Comparison of ENCODE assay signal across 10 cellular contexts in genomic region chrX:119726900-119727555, GRCh38. TPM values are rescaled to one million over a fixed set of nuclear protein-coding genes. Genes with fewer than 3 reads are reported as not detected.
DNase-seq lines count a peak whose midpoint lies in the region; ATAC-seq, FAIRE-seq and TF ChIP-seq lines count a peak whose summit lies in the region.
"Had no signal": no experiment of that assay in that cellular context is flagged by ENCODE, and none has a peak within 500 bp of the region (broad histone marks: within the 10 kb centered on the region; RNA-seq: fewer than 3 reads in every experiment).

No MANE protein-coding gene starts in this region.

- no peak overlapping the region for H3K27ac ChIP-seq in GM12878 (ENCODE audit: control insufficient read depth, insufficient read depth)

- DNase-seq in activated naive CD4-positive, alpha-beta T cell treated with Interleukin-2 at 50 U/mL for 16 hours = peak; percentile 1
- no peak for DNase-seq in activated naive CD4-positive, alpha-beta T cell treated with anti-CD3 and anti-CD28 coated beads, Interleukin-2, amount 50 U/mL, for 16 hours
- DNase-seq in OCI-M1 (lab: John Stamatoyannopoulos, UW) (peak; percentile 65), GM12878 (ENCODE audit: low read depth, low spot score) (no peak), amygdala (lab: John Stamatoyannopoulos, UW) (no peak), germinal center (ENCODE audit: low spot score) (no peak)
- DNase-seq: IMR-90, NCI-H510A treated with DMSO at 0.1 percent for 48 hours had no signal

- peak overlapping the region; percentile 42 for H3K4me3 Mint-ChIP-seq in stimulated activated naive CD8-positive, alpha-beta T cell treated with anti-CD3 and anti-CD28 coated beads, Interleukin-15, Interleukin-2, amounts not matched to agents 100 ng/mL and 50 ng/mL, for 24 hours

- RAD21 ChIA-PET in GM12878 (lab: Charles Lee; ENCODE audit: unreplicated experiment) = interaction anchor here (0.7 to 5.0 kb wide), 25 partner anchors 8 to 211 kb away, joined by 3 to 60 read pairs (median 6); partner anchors contain the start of gene SEPTIN6

- H3K9ac ChIP-seq in GM12878 (ENCODE audit: control insufficient read depth, insufficient read depth, low read length) = no peak overlapping the region

- no peak for TF ChIP-seq RAD21 in GM12878 (IDR thresholded peaks at IDR 0.05; ENCODE audit: insufficient read depth, low read depth, low read length)

- peaks cover 6% of the 10 kb centered on the region for H3K4me1 Mint-ChIP-seq in stimulated activated naive CD8-positive, alpha-beta T cell treated with anti-CD3 and anti-CD28 coated beads, Interleukin-15, Interleukin-2, amounts not matched to agents 100 ng/mL and 50 ng/mL, for 24 hours (ENCODE audit: low read depth)

- FAIRE-seq in GM12878 (lab: Jason Lieb, UNC) = no peak

- H3K9me3 ChIP-seq in GM12878 (replicated peaks; ENCODE audit: control insufficient read depth, insufficient read depth, low read length) = no peaks in the 10 kb centered on the region

- H3K4me3 ChIP-seq in GM12878 = no peak overlapping the region

- H2AFZ ChIP-seq in GM12878 (ENCODE audit: control insufficient read depth, low read depth, low read length) = no peak overlapping the region

- no peaks in the 10 kb centered on the region for H3K4me1 ChIP-seq in GM12878 (ENCODE audit: control insufficient read depth, insufficient read depth, low read length)

- TF ChIP-seq CTCF in GM12878 (IDR thresholded peaks at IDR 0.05 in 2 of 3, conservative IDR thresholded peaks at IDR 0.05 in 1 of 3; ENCODE audit: control insufficient read depth in 2 of 3, extremely low read depth in 1 of 3, insufficient read depth in 1 of 3, low read depth in 3 of 3, low read length in 3 of 3) = no peak

- H3K27me3 Mint-ChIP-seq in stimulated activated naive CD8-positive, alpha-beta T cell treated with anti-CD3 and anti-CD28 coated beads, Interleukin-15, Interleukin-2, amounts not matched to agents 100 ng/mL and 50 ng/mL, for 24 hours = no peaks in the 10 kb centered on the region

- no peaks in the 10 kb centered on the region for H3K27me3 ChIP-seq in GM12878 (replicated peaks in 1 of 2; ENCODE audit: control insufficient read depth in 2 of 2, insufficient read depth in 2 of 2, low read length in 1 of 2)

- no TSS peak for BruUV-seq in GM12878 (replicated peaks; lab: Mats Ljungman, UMichigan)

- SMC1A ChIA-PET in GM12878 (lab: Charles Lee; ENCODE audit: uncharacterized antibody, unreplicated experiment) = interaction anchor here (0.7 to 8.2 kb wide), 25 partner anchors 11 to 249 kb away, joined by 3 to 166 read pairs (median 5); partner anchors contain the start of genes SEPTIN6 and SOWAHD

- POLR2A ChIA-PET in GM12878 (lab: Charles Lee) = interaction anchor here (0.6 to 3.7 kb wide), 7 partner anchors 26 to 208 kb away, joined by 3 to 23 read pairs (median 3); no protein-coding TSS in a partner anchor

- in situ Hi-C loops in GM12878 (cut with MboI) = loop anchor here (5.0 kb wide), 1 partner anchor 105 kb away; no protein-coding TSS in a partner anchor

- no peak for TF ChIP-seq EP300 in GM12878 (IDR thresholded peaks at IDR 0.05; ENCODE audit: borderline replicate concordance in 1 of 2, control insufficient read depth in 1 of 2, low read depth in 2 of 2, low read length in 2 of 2)

- no peaks in the 10 kb centered on the region for H3K79me2 ChIP-seq in GM12878 (ENCODE audit: control insufficient read depth, insufficient read depth, low read length)

- no peaks in the 10 kb centered on the region for H4K20me1 ChIP-seq in GM12878 (ENCODE audit: control insufficient read depth, insufficient read depth)

- H3K9me3 Mint-ChIP-seq in stimulated activated naive CD8-positive, alpha-beta T cell treated with anti-CD3 and anti-CD28 coated beads, Interleukin-15, Interleukin-2, amounts not matched to agents 100 ng/mL and 50 ng/mL, for 24 hours = no peaks in the 10 kb centered on the region

- H3K27ac Mint-ChIP-seq in stimulated activated naive CD8-positive, alpha-beta T cell treated with anti-CD3 and anti-CD28 coated beads, Interleukin-15, Interleukin-2, amounts not matched to agents 100 ng/mL and 50 ng/mL, for 24 hours = no peak overlapping the region

- CTCF ChIA-PET in GM12878 (lab: Yijun Ruan, JAX) = interaction anchor here (0.7 to 10.0 kb wide), 31 partner anchors 13 to 258 kb away, joined by 3 to 163 read pairs (median 4); partner anchors contain the start of gene SOWAHD

- peak; percentile 73 for ATAC-seq in GM12878
- no peak for ATAC-seq in GM19467 (IDR thresholded peaks at IDR 0.05; ENCODE audit: unreplicated experiment)

- no peak for TF ChIP-seq POLR2A in GM12878 (IDR thresholded peaks at IDR 0.05; ENCODE audit: low read depth, low read length)

- H3K36me3 Mint-ChIP-seq in stimulated activated naive CD8-positive, alpha-beta T cell treated with anti-CD3 and anti-CD28 coated beads, Interleukin-15, Interleukin-2, amounts not matched to agents 100 ng/mL and 50 ng/mL, for 24 hours (ENCODE audit: low read depth) = no peaks in the 10 kb centered on the region

- intact Hi-C loops in GM12878 (cut with micrococcal nuclease; ENCODE audit: unreplicated experiment) = no loop called here

- H3K4me2 ChIP-seq in GM12878 (ENCODE audit: control insufficient read depth, insufficient read depth) = no peak overlapping the region

- no peaks in the 10 kb centered on the region for H3K36me3 ChIP-seq in GM12878 (ENCODE audit: control insufficient read depth in 2 of 2, insufficient read depth in 2 of 2, low read length in 1 of 2)

- 45% methylated on average over 7 of the region's 7 CpGs for WGBS in GM12878 (ENCODE audit: insufficient coverage, insufficient replicate concordance, low lambda C conversion rate, missing lambda C conversion rate)

TF ChIP-seq in GM12878, 131 proteins besides CTCF, POLR2A, EP300 and RAD21:
- TF ChIP-seq MLLT1 (IDR thresholded peaks at IDR 0.05) (0 out of 2 replicates have a peak, but pooled peaks have one; percentile 22), MTA3 (IDR thresholded peaks at IDR 0.05; ENCODE audit: borderline replicate concordance, low read length) (no peak)

RNA-seq across cellular contexts. Expression of gene SOWAHD, which starts 31.4 kb away (rescaled TPM):
- total RNA-seq in GM12878 (2013; cell fraction: nucleolus; rRNA removed) = 3.8 and 5.0 TPM in 2 replicates
- total RNA-seq in GM12878 (2014; rRNA removed) = 5.4 and 5.6 TPM in 2 replicates
- 1.5 and 1.6 TPM in 2 replicates for total RNA-seq in GM12878 (2014; rRNA removed; fragmentation: Illumina TruSeq; extraction: Trizol)
- 7.4 and 7.8 TPM in 2 replicates for total RNA-seq in GM12878 (2021)
- not detected for polyA plus RNA-seq in GM12878 (2011; ENCODE audit: low read depth)
- 1.3 and 2.2 TPM in 2 replicates for polyA plus RNA-seq in GM12878 (2011; rRNA removed)
- polyA plus RNA-seq in GM12878 (2011; cell fraction: cytosol; rRNA removed) = 2.3 and 3.7 TPM in 2 replicates
- polyA plus RNA-seq in GM12878 (2011; cell fraction: nucleus; rRNA removed) = 2.3 TPM in 2 replicates
- 1.0 and 2.8 TPM in 2 replicates for polyA plus RNA-seq in GM12878 (2012)
- polyA plus RNA-seq in GM12878 (2014; fragmentation: Illumina TruSeq; extraction: Trizol) = 0.41 and 1.4 TPM in 2 replicates
- under 1 TPM; 0.27 to 0.69 TPM for polyA plus RNA-seq in GM12878 (2014; fragmentation: Nextera tagmentation; extraction: Ambion mirVana)
- 5.7 and 6.1 TPM in 2 replicates for polyA plus RNA-seq in GM12878 (2014; rRNA removed)
- 1 to 10 TPM; 2.9 to 3.7 TPM for polyA plus RNA-seq in GM12878 (2016; fragmentation: Nextera tagmentation; extraction: Ambion mirVana)
- polyA minus RNA-seq in GM12878 (2011; rRNA and poly(A)+ RNA removed) = 0.37 and 1.6 TPM in 2 replicates
- 0.94 and 1.1 TPM in 2 replicates for polyA minus RNA-seq in GM12878 (2011; cell fraction: cytosol; rRNA and poly(A)+ RNA removed)
- polyA minus RNA-seq in GM12878 (2011; cell fraction: nucleus; rRNA and poly(A)+ RNA removed) = 0.67 and 1.1 TPM in 2 replicates

RNA-seq across cellular contexts. Expression of gene SEPTIN6, which starts 34.1 kb away (rescaled TPM):
- 335 and 357 TPM in 2 replicates for total RNA-seq in GM12878 (2013; cell fraction: nucleolus; rRNA removed)
- total RNA-seq in GM12878 (2014; rRNA removed) = 139 and 150 TPM in 2 replicates
- total RNA-seq in GM12878 (2014; rRNA removed; fragmentation: Illumina TruSeq; extraction: Trizol) = 161 and 168 TPM in 2 replicates
- 215 and 222 TPM in 2 replicates for total RNA-seq in GM12878 (2021)
- 98.0 TPM for polyA plus RNA-seq in GM12878 (2011; ENCODE audit: low read depth)
- 240 and 297 TPM in 2 replicates for polyA plus RNA-seq in GM12878 (2011; rRNA removed)
- 350 and 363 TPM in 2 replicates for polyA plus RNA-seq in GM12878 (2011; cell fraction: cytosol; rRNA removed)
- polyA plus RNA-seq in GM12878 (2011; cell fraction: nucleus; rRNA removed) = 168 and 185 TPM in 2 replicates
- polyA plus RNA-seq in GM12878 (2012) = 211 and 281 TPM in 2 replicates
- polyA plus RNA-seq in GM12878 (2014; fragmentation: Illumina TruSeq; extraction: Trizol) = 324 and 353 TPM in 2 replicates
- polyA plus RNA-seq in GM12878 (2014; fragmentation: Nextera tagmentation; extraction: Ambion mirVana) = 10 to 100 TPM; 37.2 to 48.4 TPM
- 139 and 148 TPM in 2 replicates for polyA plus RNA-seq in GM12878 (2014; rRNA removed)
- 100 to 1,000 TPM; 147 to 160 TPM for polyA plus RNA-seq in GM12878 (2016; fragmentation: Nextera tagmentation; extraction: Ambion mirVana)
- polyA minus RNA-seq in GM12878 (2011; rRNA and poly(A)+ RNA removed) = 422 and 449 TPM in 2 replicates
- 122 and 141 TPM in 2 replicates for polyA minus RNA-seq in GM12878 (2011; cell fraction: cytosol; rRNA and poly(A)+ RNA removed)
- 70.4 and 70.7 TPM in 2 replicates for polyA minus RNA-seq in GM12878 (2011; cell fraction: nucleus; rRNA and poly(A)+ RNA removed)

Comparison
In these comparisons a context has a peak if more than half of its experiments do, and no peak if none do; other contexts are left out.
1. DNase-seq: peak in activated naive CD4-positive, alpha-beta T cell treated with Interleukin-2 at 50 U/mL for 16 hours (single experiment) and OCI-M1 (single experiment); none in activated naive CD4-positive, alpha-beta T cell treated with anti-CD3 and anti-CD28 coated beads, Interleukin-2, amount 50 U/mL, for 16 hours (single experiment), GM12878 (single experiment), amygdala (0 of 56) and germinal center (single experiment).